ENCODE assay signal across 1 cellular context in the genomic region with DNA sequence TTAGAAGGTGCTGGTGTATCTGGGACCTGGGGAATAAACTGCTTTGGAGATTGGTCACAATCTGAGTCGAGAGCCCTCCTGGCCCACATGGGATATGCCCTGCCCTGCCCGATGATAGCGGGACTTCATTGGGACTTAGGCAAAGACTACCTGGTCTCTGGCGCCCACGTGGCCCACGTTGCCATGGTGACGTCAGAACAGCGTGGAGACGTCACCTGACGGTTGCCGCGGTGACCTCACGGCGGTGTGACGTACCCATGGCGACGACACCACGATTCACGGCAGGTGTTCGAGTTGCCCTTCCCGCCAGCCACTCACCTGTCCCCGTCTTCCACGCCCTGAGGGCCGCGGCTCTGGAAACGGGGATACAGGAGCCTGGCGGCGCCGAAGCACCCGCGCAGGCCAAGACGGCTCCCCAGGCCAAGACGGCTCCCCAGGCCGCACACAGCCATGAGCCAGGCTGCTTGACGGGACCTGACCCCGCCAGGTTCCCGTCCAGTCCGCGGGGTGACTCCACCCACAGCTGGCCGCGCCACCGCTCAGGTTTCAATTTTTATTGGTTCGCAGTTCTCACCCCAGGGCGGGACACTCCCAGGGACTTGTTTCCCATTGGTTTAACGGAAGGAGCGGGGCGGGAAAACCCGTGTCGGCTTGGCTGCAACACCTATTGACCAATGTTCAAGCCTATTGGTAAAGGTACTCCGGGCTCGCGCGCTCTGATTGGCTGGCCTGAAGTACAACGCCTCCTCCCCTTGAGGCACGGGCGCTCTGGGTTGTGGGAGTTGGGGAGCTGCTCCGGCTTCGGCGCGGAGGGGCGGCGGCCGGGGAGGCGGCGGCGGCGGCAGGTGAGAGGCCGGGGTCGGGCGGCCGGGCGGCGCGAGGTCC.
TF ChIP-seq lines count a peak whose summit lies in the region.

A gene (minus strand): TSS at position 476 of the 885 bp plus-strand sequence. CDS start 24 bp downstream, at position 452.
A gene (plus strand): TSS at position 766 of the 885 bp plus-strand sequence. CDS start 1,029 bp downstream, outside the sequence.

TF ChIP-seq in HepG2, 621 proteins besides CTCF, POLR2A, EP300 and RAD21 (continued from another document and continues in another):
- TF ChIP-seq, protein P1, sequence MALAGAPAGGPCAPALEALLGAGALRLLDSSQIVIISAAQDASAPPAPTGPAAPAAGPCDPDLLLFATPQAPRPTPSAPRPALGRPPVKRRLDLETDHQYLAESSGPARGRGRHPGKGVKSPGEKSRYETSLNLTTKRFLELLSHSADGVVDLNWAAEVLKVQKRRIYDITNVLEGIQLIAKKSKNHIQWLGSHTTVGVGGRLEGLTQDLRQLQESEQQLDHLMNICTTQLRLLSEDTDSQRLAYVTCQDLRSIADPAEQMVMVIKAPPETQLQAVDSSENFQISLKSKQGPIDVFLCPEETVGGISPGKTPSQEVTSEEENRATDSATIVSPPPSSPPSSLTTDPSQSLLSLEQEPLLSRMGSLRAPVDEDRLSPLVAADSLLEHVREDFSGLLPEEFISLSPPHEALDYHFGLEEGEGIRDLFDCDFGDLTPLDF (CRISPR knock-in tag; IDR thresholded peaks at IDR 0.05) = peak; percentile 77
- TF ChIP-seq SYNCRIP (IDR thresholded peaks at IDR 0.05; ENCODE audit: insufficient read depth, low read depth, low read length) (no peak), ZNF292 (CRISPR knock-in tag; IDR thresholded peaks at IDR 0.05; ENCODE audit: borderline replicate concordance, low read depth) (0 out of 2 replicates have a peak, but pooled peaks have one; percentile 24), ZMYM3 (CRISPR knock-in tag; IDR thresholded peaks at IDR 0.05) (peak; percentile 64), ZNF530 (CRISPR knock-in tag; IDR thresholded peaks at IDR 0.05; ENCODE audit: low read depth) (no peak), MEIS1 (CRISPR knock-in tag; IDR thresholded peaks at IDR 0.05; ENCODE audit: borderline replicate concordance) (peak; percentile 92), ZFYVE20 (CRISPR knock-in tag; IDR thresholded peaks at IDR 0.05; ENCODE audit: borderline replicate concordance, low read depth) (0 out of 2 replicates have a peak, but pooled peaks have one; percentile 81), ZNF788 (CRISPR knock-in tag; IDR thresholded peaks at IDR 0.05; ENCODE audit: borderline replicate concordance) (peak; percentile 93; the same call in 1 of the 2 replicates), HMG20B (CRISPR knock-in tag; conservative IDR thresholded peaks at IDR 0.05) (no peak), SMYD3 (CRISPR knock-in tag; IDR thresholded peaks at IDR 0.05) (peak; percentile 76; the same call in 1 of the 2 replicates), ZBTB20 (CRISPR knock-in tag; IDR thresholded peaks at IDR 0.05; ENCODE audit: borderline replicate concordance, low read depth) (peak; percentile 85; the same call in 1 of the 2 replicates), ZSCAN21 (CRISPR knock-in tag; IDR thresholded peaks at IDR 0.05; ENCODE audit: borderline replicate concordance) (peak; percentile 75; the same call in 1 of the 2 replicates), TSC22D2 (CRISPR knock-in tag; IDR thresholded peaks at IDR 0.05; ENCODE audit: borderline replicate concordance) (no peak; the same call in 1 of the 2 replicates), HDAC2 (CRISPR knock-in tag; IDR thresholded peaks at IDR 0.05) (peak; percentile 88), KDM5B (CRISPR knock-in tag; IDR thresholded peaks at IDR 0.05; ENCODE audit: borderline replicate concordance) (peak; percentile 97), ZNF121 (CRISPR knock-in tag; IDR thresholded peaks at IDR 0.05) (no peak)
- TF ChIP-seq, protein P2, sequence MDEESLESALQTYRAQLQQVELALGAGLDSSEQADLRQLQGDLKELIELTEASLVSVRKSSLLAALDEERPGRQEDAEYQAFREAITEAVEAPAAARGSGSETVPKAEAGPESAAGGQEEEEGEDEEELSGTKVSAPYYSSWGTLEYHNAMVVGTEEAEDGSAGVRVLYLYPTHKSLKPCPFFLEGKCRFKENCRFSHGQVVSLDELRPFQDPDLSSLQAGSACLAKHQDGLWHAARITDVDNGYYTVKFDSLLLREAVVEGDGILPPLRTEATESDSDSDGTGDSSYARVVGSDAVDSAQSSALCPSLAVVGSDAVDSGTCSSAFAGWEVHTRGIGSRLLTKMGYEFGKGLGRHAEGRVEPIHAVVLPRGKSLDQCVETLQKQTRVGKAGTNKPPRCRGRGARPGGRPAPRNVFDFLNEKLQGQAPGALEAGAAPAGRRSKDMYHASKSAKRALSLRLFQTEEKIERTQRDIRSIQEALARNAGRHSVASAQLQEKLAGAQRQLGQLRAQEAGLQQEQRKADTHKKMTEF (CRISPR knock-in tag; IDR thresholded peaks at IDR 0.05) = peak; percentile 85
- TF ChIP-seq, protein P3, sequence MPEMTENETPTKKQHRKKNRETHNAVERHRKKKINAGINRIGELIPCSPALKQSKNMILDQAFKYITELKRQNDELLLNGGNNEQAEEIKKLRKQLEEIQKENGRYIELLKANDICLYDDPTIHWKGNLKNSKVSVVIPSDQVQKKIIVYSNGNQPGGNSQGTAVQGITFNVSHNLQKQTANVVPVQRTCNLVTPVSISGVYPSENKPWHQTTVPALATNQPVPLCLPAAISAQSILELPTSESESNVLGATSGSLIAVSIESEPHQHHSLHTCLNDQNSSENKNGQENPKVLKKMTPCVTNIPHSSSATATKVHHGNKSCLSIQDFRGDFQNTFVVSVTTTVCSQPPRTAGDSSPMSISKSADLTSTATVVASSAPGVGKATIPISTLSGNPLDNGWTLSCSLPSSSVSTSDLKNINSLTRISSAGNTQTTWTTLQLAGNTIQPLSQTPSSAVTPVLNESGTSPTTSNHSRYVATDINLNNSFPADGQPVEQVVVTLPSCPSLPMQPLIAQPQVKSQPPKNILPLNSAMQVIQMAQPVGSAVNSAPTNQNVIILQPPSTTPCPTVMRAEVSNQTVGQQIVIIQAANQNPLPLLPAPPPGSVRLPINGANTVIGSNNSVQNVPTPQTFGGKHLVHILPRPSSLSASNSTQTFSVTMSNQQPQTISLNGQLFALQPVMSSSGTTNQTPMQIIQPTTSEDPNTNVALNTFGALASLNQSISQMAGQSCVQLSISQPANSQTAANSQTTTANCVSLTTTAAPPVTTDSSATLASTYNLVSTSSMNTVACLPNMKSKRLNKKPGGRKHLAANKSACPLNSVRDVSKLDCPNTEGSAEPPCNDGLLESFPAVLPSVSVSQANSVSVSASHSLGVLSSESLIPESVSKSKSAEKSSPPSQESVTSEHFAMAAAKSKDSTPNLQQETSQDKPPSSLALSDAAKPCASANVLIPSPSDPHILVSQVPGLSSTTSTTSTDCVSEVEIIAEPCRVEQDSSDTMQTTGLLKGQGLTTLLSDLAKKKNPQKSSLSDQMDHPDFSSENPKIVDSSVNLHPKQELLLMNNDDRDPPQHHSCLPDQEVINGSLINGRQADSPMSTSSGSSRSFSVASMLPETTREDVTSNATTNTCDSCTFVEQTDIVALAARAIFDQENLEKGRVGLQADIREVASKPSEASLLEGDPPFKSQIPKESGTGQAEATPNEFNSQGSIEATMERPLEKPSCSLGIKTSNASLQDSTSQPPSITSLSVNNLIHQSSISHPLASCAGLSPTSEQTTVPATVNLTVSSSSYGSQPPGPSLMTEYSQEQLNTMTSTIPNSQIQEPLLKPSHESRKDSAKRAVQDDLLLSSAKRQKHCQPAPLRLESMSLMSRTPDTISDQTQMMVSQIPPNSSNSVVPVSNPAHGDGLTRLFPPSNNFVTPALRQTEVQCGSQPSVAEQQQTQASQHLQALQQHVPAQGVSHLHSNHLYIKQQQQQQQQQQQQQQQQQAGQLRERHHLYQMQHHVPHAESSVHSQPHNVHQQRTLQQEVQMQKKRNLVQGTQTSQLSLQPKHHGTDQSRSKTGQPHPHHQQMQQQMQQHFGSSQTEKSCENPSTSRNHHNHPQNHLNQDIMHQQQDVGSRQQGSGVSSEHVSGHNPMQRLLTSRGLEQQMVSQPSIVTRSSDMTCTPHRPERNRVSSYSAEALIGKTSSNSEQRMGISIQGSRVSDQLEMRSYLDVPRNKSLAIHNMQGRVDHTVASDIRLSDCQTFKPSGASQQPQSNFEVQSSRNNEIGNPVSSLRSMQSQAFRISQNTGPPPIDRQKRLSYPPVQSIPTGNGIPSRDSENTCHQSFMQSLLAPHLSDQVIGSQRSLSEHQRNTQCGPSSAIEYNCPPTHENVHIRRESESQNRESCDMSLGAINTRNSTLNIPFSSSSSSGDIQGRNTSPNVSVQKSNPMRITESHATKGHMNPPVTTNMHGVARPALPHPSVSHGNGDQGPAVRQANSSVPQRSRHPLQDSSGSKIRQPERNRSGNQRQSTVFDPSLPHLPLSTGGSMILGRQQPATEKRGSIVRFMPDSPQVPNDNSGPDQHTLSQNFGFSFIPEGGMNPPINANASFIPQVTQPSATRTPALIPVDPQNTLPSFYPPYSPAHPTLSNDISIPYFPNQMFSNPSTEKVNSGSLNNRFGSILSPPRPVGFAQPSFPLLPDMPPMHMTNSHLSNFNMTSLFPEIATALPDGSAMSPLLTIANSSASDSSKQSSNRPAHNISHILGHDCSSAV (CRISPR knock-in tag; IDR thresholded peaks at IDR 0.05; ENCODE audit: borderline replicate concordance) = no peak
- TF ChIP-seq, protein P4, sequence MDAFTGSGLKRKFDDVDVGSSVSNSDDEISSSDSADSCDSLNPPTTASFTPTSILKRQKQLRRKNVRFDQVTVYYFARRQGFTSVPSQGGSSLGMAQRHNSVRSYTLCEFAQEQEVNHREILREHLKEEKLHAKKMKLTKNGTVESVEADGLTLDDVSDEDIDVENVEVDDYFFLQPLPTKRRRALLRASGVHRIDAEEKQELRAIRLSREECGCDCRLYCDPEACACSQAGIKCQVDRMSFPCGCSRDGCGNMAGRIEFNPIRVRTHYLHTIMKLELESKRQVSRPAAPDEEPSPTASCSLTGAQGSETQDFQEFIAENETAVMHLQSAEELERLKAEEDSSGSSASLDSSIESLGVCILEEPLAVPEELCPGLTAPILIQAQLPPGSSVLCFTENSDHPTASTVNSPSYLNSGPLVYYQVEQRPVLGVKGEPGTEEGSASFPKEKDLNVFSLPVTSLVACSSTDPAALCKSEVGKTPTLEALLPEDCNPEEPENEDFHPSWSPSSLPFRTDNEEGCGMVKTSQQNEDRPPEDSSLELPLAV (CRISPR knock-in tag; conservative IDR thresholded peaks at IDR 0.05; ENCODE audit: low read depth) = no peak
- TF ChIP-seq, protein P5, sequence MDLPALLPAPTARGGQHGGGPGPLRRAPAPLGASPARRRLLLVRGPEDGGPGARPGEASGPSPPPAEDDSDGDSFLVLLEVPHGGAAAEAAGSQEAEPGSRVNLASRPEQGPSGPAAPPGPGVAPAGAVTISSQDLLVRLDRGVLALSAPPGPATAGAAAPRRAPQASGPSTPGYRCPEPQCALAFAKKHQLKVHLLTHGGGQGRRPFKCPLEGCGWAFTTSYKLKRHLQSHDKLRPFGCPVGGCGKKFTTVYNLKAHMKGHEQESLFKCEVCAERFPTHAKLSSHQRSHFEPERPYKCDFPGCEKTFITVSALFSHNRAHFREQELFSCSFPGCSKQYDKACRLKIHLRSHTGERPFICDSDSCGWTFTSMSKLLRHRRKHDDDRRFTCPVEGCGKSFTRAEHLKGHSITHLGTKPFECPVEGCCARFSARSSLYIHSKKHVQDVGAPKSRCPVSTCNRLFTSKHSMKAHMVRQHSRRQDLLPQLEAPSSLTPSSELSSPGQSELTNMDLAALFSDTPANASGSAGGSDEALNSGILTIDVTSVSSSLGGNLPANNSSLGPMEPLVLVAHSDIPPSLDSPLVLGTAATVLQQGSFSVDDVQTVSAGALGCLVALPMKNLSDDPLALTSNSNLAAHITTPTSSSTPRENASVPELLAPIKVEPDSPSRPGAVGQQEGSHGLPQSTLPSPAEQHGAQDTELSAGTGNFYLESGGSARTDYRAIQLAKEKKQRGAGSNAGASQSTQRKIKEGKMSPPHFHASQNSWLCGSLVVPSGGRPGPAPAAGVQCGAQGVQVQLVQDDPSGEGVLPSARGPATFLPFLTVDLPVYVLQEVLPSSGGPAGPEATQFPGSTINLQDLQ (CRISPR knock-in tag; IDR thresholded peaks at IDR 0.05) = no peak
- TF ChIP-seq, protein P6, sequence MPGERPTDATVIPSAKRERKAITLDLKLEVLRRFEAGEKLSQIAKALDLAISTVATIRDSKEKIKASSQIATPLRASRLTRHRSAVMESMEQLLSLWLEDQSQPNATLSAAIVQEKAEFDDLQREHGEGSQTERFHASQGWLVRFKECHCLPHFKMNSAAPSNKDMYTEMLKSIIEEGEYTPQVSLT (CRISPR knock-in tag; IDR thresholded peaks at IDR 0.05; ENCODE audit: borderline replicate concordance, low read depth) = no peak
- TF ChIP-seq, protein P7, sequence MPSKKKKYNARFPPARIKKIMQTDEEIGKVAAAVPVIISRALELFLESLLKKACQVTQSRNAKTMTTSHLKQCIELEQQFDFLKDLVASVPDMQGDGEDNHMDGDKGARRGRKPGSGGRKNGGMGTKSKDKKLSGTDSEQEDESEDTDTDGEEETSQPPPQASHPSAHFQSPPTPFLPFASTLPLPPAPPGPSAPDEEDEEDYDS (CRISPR knock-in tag; IDR thresholded peaks at IDR 0.05) = peak; percentile 83
- TF ChIP-seq, protein P8, sequence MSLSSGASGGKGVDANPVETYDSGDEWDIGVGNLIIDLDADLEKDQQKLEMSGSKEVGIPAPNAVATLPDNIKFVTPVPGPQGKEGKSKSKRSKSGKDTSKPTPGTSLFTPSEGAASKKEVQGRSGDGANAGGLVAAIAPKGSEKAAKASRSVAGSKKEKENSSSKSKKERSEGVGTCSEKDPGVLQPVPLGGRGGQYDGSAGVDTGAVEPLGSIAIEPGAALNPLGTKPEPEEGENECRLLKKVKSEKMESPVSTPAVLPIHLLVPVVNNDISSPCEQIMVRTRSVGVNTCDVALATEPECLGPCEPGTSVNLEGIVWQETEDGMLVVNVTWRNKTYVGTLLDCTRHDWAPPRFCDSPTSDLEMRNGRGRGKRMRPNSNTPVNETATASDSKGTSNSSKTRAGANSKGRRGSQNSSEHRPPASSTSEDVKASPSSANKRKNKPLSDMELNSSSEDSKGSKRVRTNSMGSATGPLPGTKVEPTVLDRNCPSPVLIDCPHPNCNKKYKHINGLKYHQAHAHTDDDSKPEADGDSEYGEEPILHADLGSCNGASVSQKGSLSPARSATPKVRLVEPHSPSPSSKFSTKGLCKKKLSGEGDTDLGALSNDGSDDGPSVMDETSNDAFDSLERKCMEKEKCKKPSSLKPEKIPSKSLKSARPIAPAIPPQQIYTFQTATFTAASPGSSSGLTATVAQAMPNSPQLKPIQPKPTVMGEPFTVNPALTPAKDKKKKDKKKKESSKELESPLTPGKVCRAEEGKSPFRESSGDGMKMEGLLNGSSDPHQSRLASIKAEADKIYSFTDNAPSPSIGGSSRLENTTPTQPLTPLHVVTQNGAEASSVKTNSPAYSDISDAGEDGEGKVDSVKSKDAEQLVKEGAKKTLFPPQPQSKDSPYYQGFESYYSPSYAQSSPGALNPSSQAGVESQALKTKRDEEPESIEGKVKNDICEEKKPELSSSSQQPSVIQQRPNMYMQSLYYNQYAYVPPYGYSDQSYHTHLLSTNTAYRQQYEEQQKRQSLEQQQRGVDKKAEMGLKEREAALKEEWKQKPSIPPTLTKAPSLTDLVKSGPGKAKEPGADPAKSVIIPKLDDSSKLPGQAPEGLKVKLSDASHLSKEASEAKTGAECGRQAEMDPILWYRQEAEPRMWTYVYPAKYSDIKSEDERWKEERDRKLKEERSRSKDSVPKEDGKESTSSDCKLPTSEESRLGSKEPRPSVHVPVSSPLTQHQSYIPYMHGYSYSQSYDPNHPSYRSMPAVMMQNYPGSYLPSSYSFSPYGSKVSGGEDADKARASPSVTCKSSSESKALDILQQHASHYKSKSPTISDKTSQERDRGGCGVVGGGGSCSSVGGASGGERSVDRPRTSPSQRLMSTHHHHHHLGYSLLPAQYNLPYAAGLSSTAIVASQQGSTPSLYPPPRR (CRISPR knock-in tag; IDR thresholded peaks at IDR 0.05; ENCODE audit: borderline replicate concordance) = peak; percentile 45; the same call in 1 of the 2 replicates
- TF ChIP-seq, protein P9, sequence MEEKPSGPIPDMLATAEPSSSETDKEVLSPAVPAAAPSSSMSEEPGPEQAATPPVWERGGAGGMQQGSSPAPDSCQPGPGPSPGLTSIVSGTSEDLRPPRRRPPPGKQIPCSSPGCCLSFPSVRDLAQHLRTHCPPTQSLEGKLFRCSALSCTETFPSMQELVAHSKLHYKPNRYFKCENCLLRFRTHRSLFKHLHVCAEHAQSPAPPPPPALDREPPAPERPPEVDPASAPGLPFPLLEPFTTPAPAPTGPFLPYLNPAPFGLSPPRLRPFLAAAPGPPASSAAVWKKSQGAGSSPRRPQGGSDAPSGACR (CRISPR knock-in tag; IDR thresholded peaks at IDR 0.05) = peak; percentile 67; the same call in 1 of the 2 replicates
